1 cellular context compared by ENCODE assay signal in the genomic region with DNA sequence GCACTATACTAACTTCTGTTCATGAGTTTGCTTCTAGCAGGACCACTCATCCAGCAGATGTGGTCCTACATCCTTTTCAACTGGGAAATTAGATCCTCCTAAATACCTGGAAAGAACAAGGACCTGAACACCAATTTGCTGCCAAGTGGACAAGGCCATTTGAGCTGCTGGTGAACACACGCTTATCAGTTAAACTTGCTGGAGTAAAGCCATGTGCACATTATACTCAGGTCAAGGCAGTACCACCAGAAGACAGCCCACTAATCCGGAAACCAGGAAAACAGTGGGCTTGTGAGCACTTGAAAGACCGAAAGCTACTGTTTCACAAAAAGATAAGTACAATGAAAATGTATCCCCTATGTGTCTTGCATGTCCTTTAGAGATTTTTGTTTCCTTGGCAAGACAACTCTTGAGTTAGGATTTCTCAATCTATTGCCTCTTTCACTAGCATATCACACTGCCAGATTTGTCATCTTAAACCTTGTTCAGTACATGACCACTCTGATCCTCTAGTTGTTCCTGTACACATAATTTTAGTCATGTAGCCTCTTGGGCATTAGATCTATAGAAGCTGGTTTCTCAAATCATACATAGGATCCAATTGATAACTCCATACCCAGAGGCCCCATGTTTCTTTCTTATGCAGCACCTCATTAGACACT.
TF ChIP-seq lines count a peak whose summit lies in the region.

No MANE protein-coding gene starts in this region.

TF ChIP-seq in endothelial cell of umbilical vein, 7 proteins besides CTCF, POLR2A, EP300 and RAD21:
- TF ChIP-seq EZH2 (IDR thresholded peaks at IDR 0.05; ENCODE audit: borderline replicate concordance, low read depth, low read length, severe bottlenecking): no peak
- no peak for TF ChIP-seq POLR2AphosphoS5 (IDR thresholded peaks at IDR 0.05; ENCODE audit: insufficient read depth, low read depth, low read length)
- no peak for TF ChIP-seq GATA2 (IDR thresholded peaks at IDR 0.05; ENCODE audit: insufficient read depth, insufficient read length, low read depth, low read length)
- no peak for TF ChIP-seq MYC (IDR thresholded peaks at IDR 0.05; ENCODE audit: low read depth, low read length)
- TF ChIP-seq JUN (IDR thresholded peaks at IDR 0.05; ENCODE audit: borderline replicate concordance, insufficient read depth, insufficient read length, low read depth): no peak
- TF ChIP-seq, protein P1, sequence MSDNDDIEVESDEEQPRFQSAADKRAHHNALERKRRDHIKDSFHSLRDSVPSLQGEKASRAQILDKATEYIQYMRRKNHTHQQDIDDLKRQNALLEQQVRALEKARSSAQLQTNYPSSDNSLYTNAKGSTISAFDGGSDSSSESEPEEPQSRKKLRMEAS (IDR thresholded peaks at IDR 0.05; ENCODE audit: insufficient read depth, insufficient read length): no peak
- no peak for TF ChIP-seq FOS (IDR thresholded peaks at IDR 0.05; ENCODE audit: borderline replicate concordance, insufficient read depth, low read length)
